In genomic region chr1:19064906-19065450, GRCh38 we compare ENCODE assay signal across 22 cellular contexts.
"Had no signal": no experiment of that assay in that cellular context is flagged by ENCODE, and none has a peak within 500 bp of the region (broad histone marks: within the 10 kb centered on the region; RNA-seq: fewer than 3 reads in every experiment).

No MANE protein-coding gene starts in this region.

- H3K4me1 ChIP-seq: parathyroid adenoma, psoas muscle had no signal

- H3K4me2 ChIP-seq: neural progenitor cell had no signal

- H3K9me3 ChIP-seq: colonic mucosa, esophagus squamous epithelium, left lung, lower lobe of right lung, psoas muscle had no signal

- ATAC-seq: natural killer cell treated with Interleukin-12 subunit alpha and Interleukin-12 subunit beta and Interleukin-15 and Interleukin-18, amount 100 ng/mL, for 72 hours; psoas muscle; sciatic nerve; stimulated activated naive B cell treated with anti-CD40 and anti-IgM and Interleukin-4, amounts not matched to agents 10 μg/mL and 1 μg/mL and 100 μg/mL, for 72 hours; stimulated activated naive CD8-positive, alpha-beta T cell treated with anti-CD3 and anti-CD28 coated beads, Interleukin-15, amount 100 ng/mL, for 72 hours had no signal

- H3K27ac ChIP-seq: colonic mucosa, neural progenitor cell, parathyroid adenoma, psoas muscle had no signal

- H3K4me3 ChIP-seq: colonic mucosa, esophagus squamous epithelium, left lung, lower lobe of right lung, neural progenitor cell, psoas muscle had no signal

- FAIRE-seq: keratinocyte, urothelium cell line had no signal

- H3K36me3 ChIP-seq: colonic mucosa, esophagus squamous epithelium, left lung, lower lobe of right lung, neural progenitor cell had no signal

- H3K27me3 ChIP-seq: colonic mucosa, esophagus squamous epithelium, left lung, neural progenitor cell had no signal

- DNase-seq: colonic mucosa; dermis blood vessel endothelial cell; esophagus squamous epithelium; foreskin fibroblast; immature natural killer cell; midbrain; occipital lobe; psoas muscle; retina; stimulated activated CD4-positive, alpha-beta T cell treated with anti-CD3 and anti-CD28 coated beads, Interleukin-2, amount 100 ng/mL, for 24 hours; stimulated activated CD4-positive, alpha-beta T cell treated with anti-CD3 and anti-CD28 coated beads, Interleukin-4, amount 100 ng/mL, for 4 hours; stimulated activated naive B cell treated with anti-CD40 and anti-IgM and Interleukin-4, amounts not matched to agents 10 μg/mL and 1 μg/mL and 100 μg/mL, for 72 hours; stimulated activated naive CD8-positive, alpha-beta T cell treated with anti-CD3 and anti-CD28 coated beads, Interleukin-15, amount 100 ng/mL, for 72 hours; substantia nigra had no signal
